ENCODE assay signal across 15 cellular contexts in genomic region chr1:211332839-211333238, GRCh38. TPM values are rescaled to one million over a fixed set of nuclear protein-coding genes. Genes with fewer than 3 reads are reported as not detected.
DNase-seq lines count a peak whose midpoint lies in the region; ATAC-seq and TF ChIP-seq lines count a peak whose summit lies in the region.
"Had no signal": no experiment of that assay in that cellular context is flagged by ENCODE, and none has a peak within 500 bp of the region (broad histone marks: within the 10 kb centered on the region; RNA-seq: fewer than 3 reads in every experiment).

No MANE protein-coding gene starts in this region.

- no peaks in the 10 kb centered on the region for H3K9me2 ChIP-seq in DOHH2 (replicated peaks; ENCODE audit: control insufficient read depth, low read length)

- H4K20me1 ChIP-seq in DOHH2 (ENCODE audit: control insufficient read depth, insufficient read depth, low read depth, low read length) (peaks cover 16% of the 10 kb centered on the region), neural progenitor cell (ENCODE audit: low read depth) (peaks cover 12% of the 10 kb centered on the region)

- H3K79me2 ChIP-seq in DOHH2 (ENCODE audit: control insufficient read depth, low read length) (peaks cover 100% of the 10 kb centered on the region), neural progenitor cell (ENCODE audit: low read depth) (peaks cover 45% of the 10 kb centered on the region)

- POLR2A ChIA-PET in activated CD8-positive, alpha-beta T cell treated with anti-CD3 and anti-CD28 coated beads for 36 hours (lab: Charles Lee) = interaction anchor here (1.3 to 1.9 kb wide), 2 partner anchors 10 to 50 kb away, joined by 4 to 5 read pairs; no protein-coding TSS in a partner anchor

- no peak overlapping the region for H3K9ac ChIP-seq in neural progenitor cell

- H3K36me3 Mint-ChIP-seq in activated CD8-positive, alpha-beta T cell treated with anti-CD3 and anti-CD28 coated beads for 36 hours (ENCODE audit: low read depth) = peaks cover 29% of the 10 kb centered on the region
- no peaks in the 10 kb centered on the region for H3K36me3 Mint-ChIP-seq in neural progenitor cell

- intact Hi-C loops in activated CD8-positive, alpha-beta T cell treated with anti-CD3 and anti-CD28 coated beads for 36 hours (cut with micrococcal nuclease) = no loop called here

- H3K27me3 ChIP-seq in DOHH2 (ENCODE audit: control insufficient read depth, low read length) = no peaks in the 10 kb centered on the region
- peaks cover 3% of the 10 kb centered on the region for H3K27me3 ChIP-seq in neural progenitor cell

- H3K9me3 ChIP-seq in DOHH2 (ENCODE audit: control insufficient read depth, insufficient read depth, low read length) (no peaks in the 10 kb centered on the region), neural progenitor cell (ENCODE audit: low read depth) (no peaks in the 10 kb centered on the region)

- H3K27me3 Mint-ChIP-seq in activated CD8-positive, alpha-beta T cell treated with anti-CD3 and anti-CD28 coated beads for 36 hours = no peaks in the 10 kb centered on the region
- peaks cover 6% of the 10 kb centered on the region for H3K27me3 Mint-ChIP-seq in neural progenitor cell (ENCODE audit: insufficient read depth, low read depth)
- H3K27me3 Mint-ChIP-seq: activated CD4-positive, alpha-beta T cell treated with anti-CD3 and anti-CD28 coated beads, Interleukin-2, amount 10 ng/mL, durations not matched to agents 7 days and 5 days had no signal

- H3K27ac ChIP-seq in DOHH2 (ENCODE audit: low read depth, low read length) (peak overlapping the region; percentile 10; the same call in 1 of the 2 replicates), neural progenitor cell (no peak overlapping the region)

- H3K36me3 ChIP-seq in DOHH2 (ENCODE audit: control insufficient read depth, low read length) = peaks cover 36% of the 10 kb centered on the region
- H3K36me3 ChIP-seq in neural progenitor cell = no peaks in the 10 kb centered on the region

- H3K4me2 ChIP-seq in DOHH2 (ENCODE audit: low read length) (peak overlapping the region; percentile 91), neural progenitor cell (no peak overlapping the region)

- DNase-seq in AG10803 (ENCODE audit: low read depth) (peak; percentile 22), fibroblast of peridontal ligament (ENCODE audit: extremely low read depth) (peak; percentile 34), hippocampal formation (lab: John Stamatoyannopoulos, UW) (no peak), neural progenitor cell (ENCODE audit: low spot score) (no peak), KBM-7 (no peak)
- DNase-seq in activated CD8-positive, alpha-beta T cell treated with anti-CD3 and anti-CD28 coated beads for 36 hours = no peak
- DNase-seq: activated CD4-positive, alpha-beta T cell treated with anti-CD3 and anti-CD28 coated beads, Interleukin-2, amount 10 ng/mL, durations not matched to agents 7 days and 5 days; Kasumi-1; NCI-H1417 treated with DMSO at 0.1 percent for 48 hours; NCI-H226; SHP77; stimulated activated CD4-positive, alpha-beta T cell treated with anti-CD3 and anti-CD28 coated beads, Interleukin-15, amount 100 ng/mL, for 24 hours; substantia nigra had no signal

- peak overlapping the region; percentile 46 for H3K27ac Mint-ChIP-seq in activated CD8-positive, alpha-beta T cell treated with anti-CD3 and anti-CD28 coated beads for 36 hours
- no peak overlapping the region for H3K27ac Mint-ChIP-seq in neural progenitor cell

- H3K4me3 Mint-ChIP-seq in activated CD8-positive, alpha-beta T cell treated with anti-CD3 and anti-CD28 coated beads for 36 hours = no peak overlapping the region
- no peak overlapping the region for H3K4me3 Mint-ChIP-seq in neural progenitor cell
- H3K4me3 Mint-ChIP-seq: activated CD4-positive, alpha-beta T cell treated with anti-CD3 and anti-CD28 coated beads, Interleukin-2, amount 10 ng/mL, durations not matched to agents 7 days and 5 days had no signal

- no peak for ATAC-seq in activated CD8-positive, alpha-beta T cell treated with anti-CD3 and anti-CD28 coated beads for 36 hours
- ATAC-seq in HG03135 (IDR thresholded peaks at IDR 0.05; ENCODE audit: unreplicated experiment) = no peak

- TF ChIP-seq CTCF in AG10803 (conservative IDR thresholded peaks at IDR 0.05; ENCODE audit: low read length) (no peak), DOHH2 (IDR thresholded peaks at IDR 0.05; ENCODE audit: low read depth, low read length, poor library complexity, severe bottlenecking) (no peak), neural progenitor cell (IDR thresholded peaks at IDR 0.05) (no peak)
- no peak for TF ChIP-seq CTCF in activated CD8-positive, alpha-beta T cell treated with anti-CD3 and anti-CD28 coated beads for 36 hours (IDR thresholded peaks at IDR 0.05)

- H3K4me3 ChIP-seq in AG10803 (ENCODE audit: low read length) (no peak overlapping the region), DOHH2 (ENCODE audit: low read length) (peak overlapping the region; percentile 34), neural progenitor cell (no peak overlapping the region)

- CTCF ChIA-PET in activated CD8-positive, alpha-beta T cell treated with anti-CD3 and anti-CD28 coated beads for 36 hours (lab: Charles Lee) = interaction anchor here (0.6 to 1.4 kb wide), 2 partner anchors 9 to 18 kb away, joined by 3 to 7 read pairs; no protein-coding TSS in a partner anchor

- in situ Hi-C loops in KBM-7 (cut with MboI; ENCODE audit: low pct_unique_long_range_greater_than_20kb, low sequenced_read_pairs) = no loop called here

- peaks cover 6% of the 10 kb centered on the region; the same call in 1 of the 2 replicates for H3F3A ChIP-seq in DOHH2 (ENCODE audit: control insufficient read depth, insufficient read depth)
- H3F3A ChIP-seq in neural progenitor cell (ENCODE audit: low read depth) = peaks cover 18% of the 10 kb centered on the region

- H3K9me3 Mint-ChIP-seq in activated CD8-positive, alpha-beta T cell treated with anti-CD3 and anti-CD28 coated beads for 36 hours = no peaks in the 10 kb centered on the region
- H3K9me3 Mint-ChIP-seq in neural progenitor cell = no peaks in the 10 kb centered on the region
- H3K9me3 Mint-ChIP-seq: activated CD4-positive, alpha-beta T cell treated with anti-CD3 and anti-CD28 coated beads, Interleukin-2, amount 10 ng/mL, durations not matched to agents 7 days and 5 days had no signal

- peaks cover 91% of the 10 kb centered on the region for H3K4me1 Mint-ChIP-seq in activated CD8-positive, alpha-beta T cell treated with anti-CD3 and anti-CD28 coated beads for 36 hours (ENCODE audit: low read depth)
- peaks cover 39% of the 10 kb centered on the region for H3K4me1 Mint-ChIP-seq in neural progenitor cell

- no peak overlapping the region for H2AFZ ChIP-seq in neural progenitor cell (replicated peaks)

- peaks cover 100% of the 10 kb centered on the region for H3K4me1 ChIP-seq in DOHH2 (ENCODE audit: control insufficient read depth, low read length)
- H3K4me1 ChIP-seq in neural progenitor cell = peaks cover 23% of the 10 kb centered on the region

RNA-seq across cellular contexts. Expression of gene TRAF5, which starts 6.2 kb away (rescaled TPM):
- total RNA-seq in activated CD8-positive, alpha-beta T cell treated with anti-CD3 and anti-CD28 coated beads for 36 hours = 10 to 100 TPM; 40.6 to 42.5 TPM
- 28.3 and 36.0 TPM in 2 replicates for total RNA-seq in neural progenitor cell (ENCODE audit: low replicate concordance)

Comparison
In these comparisons a context has a peak if more than half of its experiments do, and no peak if none do; other contexts are left out.
1. DNase-seq: peak in AG10803 (single experiment) and fibroblast of peridontal ligament (single experiment); none in activated CD8-positive, alpha-beta T cell treated with anti-CD3 and anti-CD28 coated beads for 36 hours (single experiment), hippocampal formation (0 of 2), neural progenitor cell (single experiment) and KBM-7 (single experiment).